ENCODE assay signal across 31 cellular contexts in the genomic region with DNA sequence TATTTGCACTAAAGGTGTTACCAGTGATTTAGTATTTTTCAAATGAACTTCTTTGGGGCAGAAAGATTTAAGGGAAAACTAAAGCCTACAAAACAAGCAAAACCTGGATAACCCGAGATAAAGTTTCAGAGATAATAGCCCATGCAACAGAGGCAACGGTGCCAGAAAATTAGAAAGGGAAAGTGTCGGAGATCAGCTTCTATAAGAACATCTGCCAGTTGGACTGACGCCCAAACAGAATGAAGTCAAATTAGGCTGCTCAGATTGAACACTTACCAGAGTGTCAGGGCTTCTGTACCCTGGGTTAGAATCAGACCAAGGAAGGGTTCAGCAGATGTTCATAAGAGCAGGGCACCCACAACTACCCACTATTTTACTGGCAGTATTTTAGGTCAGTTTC. TPM values are rescaled to one million over a fixed set of nuclear protein-coding genes. Genes with fewer than 3 reads are reported as not detected.
DNase-seq lines count a peak whose midpoint lies in the region; ATAC-seq and TF ChIP-seq lines count a peak whose summit lies in the region.
"Had no signal": no experiment of that assay in that cellular context is flagged by ENCODE, and none has a peak within 500 bp of the region (broad histone marks: within the 10 kb centered on the region; RNA-seq: fewer than 3 reads in every experiment).

No MANE protein-coding gene starts in this region.

- peaks cover 0 to 7% of the 10 kb centered on the region in 2 donors for H3K36me3 ChIP-seq in body of pancreas (replicated peaks in 1 of 2; ENCODE audit: insufficient read depth in 1 of 2, low read depth in 2 of 2)
- H3K36me3 ChIP-seq: ovary had no signal

- no peak for TF ChIP-seq POLR2A in body of pancreas (IDR thresholded peaks at IDR 0.05)

- H3K9me3 ChIP-seq in body of pancreas: no peaks in the 10 kb centered on the region
- H3K9me3 ChIP-seq: ovary, Peyer's patch, upper lobe of right lung had no signal

- H3K4me3 ChIP-seq in body of pancreas: no peak overlapping the region
- H3K4me3 ChIP-seq: coronary artery, ovary, Peyer's patch, skin epidermis, upper lobe of right lung had no signal

- TF ChIP-seq CTCF in body of pancreas (IDR thresholded peaks at IDR 0.05) (no peak), GM10248 (IDR thresholded peaks at IDR 0.05; ENCODE audit: control extremely low read depth, extremely low read depth, low read depth, missing control alignments) (no peak)

- POLR2A ChIA-PET in GM10248 (lab: Yijun Ruan, JAX): no interaction called here

- CTCF ChIA-PET in GM10248 (lab: Yijun Ruan, JAX): interaction anchor here (0.9 kb wide), 1 partner anchor 16 kb away, joined by 3 read pairs; no protein-coding TSS in a partner anchor

- DNase-seq in NCI-H1436 (lab: John Stamatoyannopoulos, UW): peak; percentile 13
- DNase-seq in NCI-H1436 treated with DMSO at 0.1 percent for 48 hours (lab: John Stamatoyannopoulos, UW): no peak
- peak; percentile 92 for DNase-seq in NCI-H1105 (lab: John Stamatoyannopoulos, UW)
- peak; percentile 63 for DNase-seq in NCI-H2196 (lab: John Stamatoyannopoulos, UW; ENCODE audit: unreplicated experiment)
- DNase-seq in body of pancreas: peak in 3 of 4 donors; percentile 9 to 29 (median 17)
- no peak for DNase-seq in GM10248 (ENCODE audit: extremely low spot score)
- DNase-seq in foreskin melanocyte: no peak
- DNase-seq: activated CD4-positive, alpha-beta T cell treated with anti-CD3 and anti-CD28 coated beads, Interleukin-2, amount 50 U/mL, for 48 hours; activated CD4-positive, CD25-positive, alpha-beta regulatory T cell treated with anti-CD3 and anti-CD28 coated beads, Interleukin-2, amount 50 U/mL, for 72 hours; activated gamma-delta T cell treated with Interleukin-2 at 50 U/mL for 16 hours; activated naive CD8-positive, alpha-beta T cell treated with anti-CD3 and anti-CD28 coated beads, Interleukin-2, amount 10 ng/mL, durations not matched to agents 7 days and 5 days; activated T-cell treated with anti-CD3 and anti-CD28 coated beads, Interleukin-2, amount 50 U/mL, for 48 hours; aorta; C1 segment of cervical spinal cord; DMS79; effector CD8-positive, alpha-beta T cell; H7; Karpas-422; mesendoderm; NCI-H510A treated with DMSO at 0.1 percent for 48 hours; ovary; Peyer's patch; SHP77 treated with DMSO at 0.1 percent for 48 hours; stimulated activated CD4-positive, alpha-beta T cell treated with anti-CD3 and anti-CD28 coated beads, Interleukin-1b, Interleukin-23, amount 100 ng/mL, for 48 hours; stimulated activated naive CD8-positive, alpha-beta T cell treated with anti-CD3 and anti-CD28 coated beads, Interleukin-15, Interleukin-2, amounts not matched to agents 100 U/mL and 50 U/mL, for 24 hours; upper lobe of right lung had no signal

- no peaks in the 10 kb centered on the region for H3K27me3 ChIP-seq in body of pancreas
- H3K27me3 ChIP-seq: ovary, Peyer's patch, upper lobe of right lung had no signal

- 34% methylated on average over 4 of the region's 4 CpGs for WGBS in body of pancreas, 2 donors

- H3K4me1 ChIP-seq in body of pancreas: peaks cover 9% of the 10 kb centered on the region

- intact Hi-C loops in body of pancreas (cut with DNase I): no loop called here

- ATAC-seq in body of pancreas (no peak), HG02571 (IDR thresholded peaks at IDR 0.05; ENCODE audit: unreplicated experiment) (no peak)
- ATAC-seq: stimulated activated naive CD8-positive, alpha-beta T cell treated with anti-CD3 and anti-CD28 coated beads, Interleukin-15, Interleukin-2, amounts not matched to agents 100 U/mL and 50 U/mL, for 24 hours; upper lobe of right lung had no signal

- no peak overlapping the region for H3K27ac ChIP-seq in body of pancreas
- H3K27ac ChIP-seq: 22Rv1, coronary artery, epithelial cell of prostate, ovary, Peyer's patch, skin epidermis, upper lobe of right lung had no signal

RNA-seq across cellular contexts. Expression of a gene that starts 12.9 kb away (rescaled TPM):
- 10 to 100 TPM; 13.5 to 14.8 TPM for total RNA-seq in body of pancreas
- total RNA-seq: activated naive CD8-positive, alpha-beta T cell treated with anti-CD3 and anti-CD28 coated beads, Interleukin-2, amount 10 ng/mL, durations not matched to agents 7 days and 5 days had no signal

Comparison
In these comparisons a context has a peak if more than half of its experiments do, and no peak if none do; other contexts are left out.
1. DNase-seq: peak in NCI-H1436 (single experiment), NCI-H1105 (single experiment), NCI-H2196 (single experiment) and body of pancreas (3 of 4); none in NCI-H1436 treated with DMSO at 0.1 percent for 48 hours (single experiment), GM10248 (single experiment) and foreskin melanocyte (single experiment).